ENCODE assay signal across 2 cellular contexts in genomic region chr5:31511305-31511704, GRCh38.
TF ChIP-seq lines count a peak whose summit lies in the region.

No MANE protein-coding gene starts in this region.

TF ChIP-seq in HEK293, 187 proteins besides CTCF, POLR2A, EP300 and RAD21 (continued from another document):
- TF ChIP-seq PRDM4 (tag by site-specific recombination; IDR thresholded peaks at IDR 0.05) (no peak), TRIM28 (IDR thresholded peaks at IDR 0.05; ENCODE audit: borderline replicate concordance, low read length) (no peak), ZNF121 (tag by site-specific recombination; IDR thresholded peaks at IDR 0.05) (peak; percentile 89), ZNF350 (tag by site-specific recombination; IDR thresholded peaks at IDR 0.05) (no peak), ZNF707 (tag by site-specific recombination; IDR thresholded peaks at IDR 0.05) (no peak), FEZF1 (tag by site-specific recombination; IDR thresholded peaks at IDR 0.05) (no peak), ZBTB6 (tag by site-specific recombination; IDR thresholded peaks at IDR 0.05) (no peak)
TF ChIP-seq in HEK293: peak in this region for 1.

TF ChIP-seq in K562, 482 proteins besides CTCF, POLR2A, EP300 and RAD21 (continued from another document):
- TF ChIP-seq CLOCK (CRISPR knock-in tag; IDR thresholded peaks at IDR 0.05; ENCODE audit: borderline replicate concordance): no peak
TF ChIP-seq in K562: peak in this region for 1.
